30 cellular contexts compared by ENCODE assay signal in the genomic region with DNA sequence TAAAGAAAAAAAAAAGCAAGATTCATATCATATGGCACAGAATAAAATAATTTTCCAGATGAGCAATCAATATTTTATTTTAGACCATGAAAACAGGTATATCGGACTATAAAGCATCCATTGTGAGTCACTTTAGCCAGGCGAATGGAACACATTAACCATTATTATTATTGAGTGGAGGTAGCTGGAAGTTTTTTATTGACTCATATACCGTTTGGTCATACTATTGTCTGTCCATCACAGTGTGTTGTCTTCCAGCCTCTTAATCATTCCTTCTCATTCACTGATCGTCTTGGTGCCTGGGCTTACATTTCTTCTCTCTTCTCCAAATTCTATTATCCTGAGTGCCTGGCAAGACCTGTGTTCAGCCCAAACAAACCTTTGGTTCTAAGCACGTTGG.
"Had no signal": no experiment of that assay in that cellular context is flagged by ENCODE, and none has a peak within 500 bp of the region (broad histone marks: within the 10 kb centered on the region; RNA-seq: fewer than 3 reads in every experiment).

No MANE protein-coding gene starts in this region.

- H3K27me3 ChIP-seq: body of pancreas, cardiac muscle cell, MG63, SJSA1 had no signal

- H3K27ac Mint-ChIP-seq: activated CD8-positive, alpha-beta T cell treated with anti-CD3 and anti-CD28 coated beads, Interleukin-2, amount 10 ng/mL, durations not matched to agents 7 days and 5 days; activated naive CD4-positive, alpha-beta T cell treated with anti-CD3 and anti-CD28 coated beads, Interleukin-2, amount 50 U/mL, for 24 hours; activated T-cell treated with anti-CD3 and anti-CD28 coated beads, Interleukin-2, amount 50 U/mL, for 24 hours; activated T-helper 1 cell treated with anti-CD3 and anti-CD28 coated beads, Interleukin-12 subunit alpha, Interleukin-12 subunit beta, Interleukin-2, Interleukin-4 antibody, amounts not matched to agents 30 ng/mL and 10 ng/mL and 1 ng/mL, durations not matched to agents 14 hours and 24 hours and 36 hours; IgD-negative memory B cell; T-helper 17 cell; WTC11 had no signal

- H3K9me3 ChIP-seq: body of pancreas, MG63, SJSA1 had no signal

- H3K4me1 ChIP-seq: body of pancreas had no signal

- DNase-seq: activated CD4-positive, alpha-beta T cell treated with anti-CD3 and anti-CD28 coated beads for 48 hours; activated CD4-positive, alpha-beta T cell treated with anti-CD3 and anti-CD28 coated beads, Interleukin-2, amount 50 U/mL, for 4 hours; activated CD4-positive, CD25-positive, alpha-beta regulatory T cell treated with anti-CD3 and anti-CD28 coated beads, Interleukin-2, amount 50 U/mL, for 72 hours; activated CD8-positive, alpha-beta memory T cell treated with anti-CD3 and anti-CD28 coated beads, Interleukin-2, amount 50 U/mL, for 48 hours; activated CD8-positive, alpha-beta T cell treated with anti-CD3 and anti-CD28 coated beads, Interleukin-2, amount 10 ng/mL, durations not matched to agents 7 days and 5 days; activated effector memory CD4-positive, alpha-beta T cell treated with Interleukin-2 at 50 U/mL for 16 hours; activated naive CD4-positive, alpha-beta T cell; activated T-cell treated with anti-CD3 and anti-CD28 coated beads, Interleukin-2, amount 50 U/mL, for 24 hours; aorta; body of pancreas; cerebellar nuclear complex; KG1; MG63; NCI-H1105 treated with DMSO at 0.1 percent for 48 hours; NCI-H1436 treated with DMSO at 0.1 percent for 48 hours; NCI-H187; NCI-H2081; NCI-H446; NCI-H524; NCI-H774; SHP77; T-helper 17 cell; T-helper 9 cell had no signal

- H3K27ac ChIP-seq: body of pancreas, cardiac muscle cell, SJSA1 had no signal

- H3K4me3 Mint-ChIP-seq: activated CD8-positive, alpha-beta T cell treated with anti-CD3 and anti-CD28 coated beads, Interleukin-2, amount 10 ng/mL, durations not matched to agents 7 days and 5 days; activated naive CD4-positive, alpha-beta T cell treated with anti-CD3 and anti-CD28 coated beads, Interleukin-2, amount 50 U/mL, for 24 hours; activated T-cell treated with anti-CD3 and anti-CD28 coated beads, Interleukin-2, amount 50 U/mL, for 24 hours; activated T-helper 1 cell treated with anti-CD3 and anti-CD28 coated beads, Interleukin-12 subunit alpha, Interleukin-12 subunit beta, Interleukin-2, Interleukin-4 antibody, amounts not matched to agents 30 ng/mL and 10 ng/mL and 1 ng/mL, durations not matched to agents 14 hours and 24 hours and 36 hours; IgD-negative memory B cell; T-helper 17 cell; WTC11 had no signal

- H3K4me3 ChIP-seq: body of pancreas, cardiac muscle cell, MG63, SJSA1 had no signal

- H3K36me3 ChIP-seq: cardiac muscle cell, MG63, SJSA1 had no signal

- H3K36me3 Mint-ChIP-seq: activated naive CD4-positive, alpha-beta T cell treated with anti-CD3 and anti-CD28 coated beads, Interleukin-2, amount 50 U/mL, for 24 hours; IgD-negative memory B cell; WTC11 had no signal

- H3K27me3 Mint-ChIP-seq: activated naive CD4-positive, alpha-beta T cell treated with anti-CD3 and anti-CD28 coated beads, Interleukin-2, amount 50 U/mL, for 24 hours; activated T-cell treated with anti-CD3 and anti-CD28 coated beads, Interleukin-2, amount 50 U/mL, for 24 hours; IgD-negative memory B cell; T-helper 17 cell had no signal

- H3K4me1 Mint-ChIP-seq: activated naive CD4-positive, alpha-beta T cell treated with anti-CD3 and anti-CD28 coated beads, Interleukin-2, amount 50 U/mL, for 24 hours; IgD-negative memory B cell; T-helper 17 cell had no signal

- H3K9me3 Mint-ChIP-seq: activated naive CD4-positive, alpha-beta T cell treated with anti-CD3 and anti-CD28 coated beads, Interleukin-2, amount 50 U/mL, for 24 hours; activated T-helper 1 cell treated with anti-CD3 and anti-CD28 coated beads, Interleukin-12 subunit alpha, Interleukin-12 subunit beta, Interleukin-2, Interleukin-4 antibody, amounts not matched to agents 30 ng/mL and 10 ng/mL and 1 ng/mL, durations not matched to agents 14 hours and 24 hours and 36 hours; WTC11 had no signal

- ATAC-seq: activated CD8-positive, alpha-beta T cell treated with anti-CD3 and anti-CD28 coated beads, Interleukin-2, amount 10 ng/mL, durations not matched to agents 7 days and 5 days; body of pancreas; Panc1; T-helper 17 cell; WTC11 had no signal
